Comparison of ENCODE assay signal across 13 cellular contexts in the genomic region with DNA sequence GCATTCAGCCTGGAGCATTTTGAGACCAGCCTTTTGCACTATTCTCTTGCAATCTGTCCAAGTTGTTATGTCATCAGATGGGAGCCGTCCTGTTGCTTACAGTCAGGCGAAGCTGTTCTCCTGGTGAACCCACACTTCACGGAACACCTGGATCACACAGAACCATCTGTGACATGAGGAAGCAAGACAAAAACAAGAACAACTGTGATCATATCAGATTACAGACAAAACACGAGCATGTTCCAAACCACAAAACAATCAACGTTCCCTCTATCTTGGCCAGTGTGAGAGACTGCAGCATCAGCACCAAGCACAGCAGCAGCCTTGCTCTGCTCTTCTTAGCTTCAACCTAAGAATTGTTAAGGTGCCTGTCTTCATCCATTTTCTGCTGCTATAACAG.
"Had no signal": no experiment of that assay in that cellular context is flagged by ENCODE, and none has a peak within 500 bp of the region (broad histone marks: within the 10 kb centered on the region; RNA-seq: fewer than 3 reads in every experiment).

No MANE protein-coding gene starts in this region.

- DNase-seq: activated CD4-positive, alpha-beta T cell treated with anti-CD3 and anti-CD28 coated beads, Interleukin-2, amount 50 U/mL, for 48 hours; activated naive CD4-positive, alpha-beta T cell treated with anti-CD3 and anti-CD28 coated beads, Interleukin-2, amount 10 ng/mL, durations not matched to agents 7 days and 5 days; dermis blood vessel endothelial cell; foreskin melanocyte; heart left ventricle; mammary epithelial cell; stimulated activated CD4-positive, alpha-beta T cell treated with anti-CD3 and anti-CD28 coated beads, Interleukin-1b, Interleukin-23, amount 100 ng/mL, for 48 hours; stimulated activated naive CD8-positive, alpha-beta T cell treated with anti-CD3 and anti-CD28 coated beads, Interleukin-15, amount 100 ng/mL, for 72 hours; upper lobe of left lung; WERI-Rb-1 had no signal

- H3K4me3 ChIP-seq: ascending aorta, breast epithelium, heart left ventricle, upper lobe of left lung had no signal

- ATAC-seq: activated T-helper 17 cell treated with anti-CD3 and anti-CD28 coated beads, Interleukin-2, amount 50 U/mL, for 72 hours; heart left ventricle; stimulated activated naive CD8-positive, alpha-beta T cell treated with anti-CD3 and anti-CD28 coated beads, Interleukin-15, amount 100 ng/mL, for 72 hours had no signal
